ENCODE assay signal across 13 cellular contexts in genomic region chr7:1547777-1548437, GRCh38. TPM values are rescaled to one million over a fixed set of nuclear protein-coding genes. Genes with fewer than 3 reads are reported as not detected.
"Had no signal": no experiment of that assay in that cellular context is flagged by ENCODE, and none has a peak within 500 bp of the region (broad histone marks: within the 10 kb centered on the region; RNA-seq: fewer than 3 reads in every experiment).

No MANE protein-coding gene starts in this region.

- ATAC-seq: activated CD4-positive, alpha-beta T cell treated with anti-CD3 and anti-CD28 coated beads for 36 hours; mucosa of descending colon had no signal

- H3K4me1 Mint-ChIP-seq: activated CD4-positive, alpha-beta T cell treated with anti-CD3 and anti-CD28 coated beads for 36 hours had no signal

- H3K27me3 ChIP-seq: thyroid gland, vagina had no signal

- H3K9me3 Mint-ChIP-seq: activated naive CD4-positive, alpha-beta T cell treated with anti-CD3 and anti-CD28 coated beads, Interleukin-2, amount 50 U/mL, for 72 hours; naive thymus-derived CD8-positive, alpha-beta T cell had no signal

- H3K4me3 ChIP-seq: lung, mucosa of descending colon, prostate gland, thyroid gland, vagina had no signal

- H3K27me3 Mint-ChIP-seq: activated CD4-positive, alpha-beta T cell treated with anti-CD3 and anti-CD28 coated beads for 36 hours; naive thymus-derived CD8-positive, alpha-beta T cell had no signal

- H3K9me3 ChIP-seq: mucosa of descending colon, prostate gland, thyroid gland, vagina had no signal

- H3K36me3 ChIP-seq: prostate gland, thyroid gland, vagina had no signal

- H3K4me1 ChIP-seq: prostate gland, thyroid gland, vagina had no signal

- H3K27ac ChIP-seq: prostate gland, thyroid gland, vagina had no signal

- H3K27ac Mint-ChIP-seq: activated CD4-positive, alpha-beta T cell treated with anti-CD3 and anti-CD28 coated beads for 36 hours had no signal

- H3K4me3 Mint-ChIP-seq: activated CD4-positive, alpha-beta T cell treated with anti-CD3 and anti-CD28 coated beads for 36 hours had no signal

- DNase-seq: activated CD4-positive, alpha-beta T cell treated with anti-CD3 and anti-CD28 coated beads for 36 hours; cerebellar nuclear complex; hypothalamus; mucosa of descending colon; naive thymus-derived CD8-positive, alpha-beta T cell; nucleus accumbens; stimulated activated CD4-positive, alpha-beta T cell treated with anti-CD3 and anti-CD28 coated beads, Interleukin-2, amount 100 ng/mL, for 48 hours; T-helper 9 cell; thyroid gland had no signal

- H3K36me3 Mint-ChIP-seq: activated naive CD4-positive, alpha-beta T cell treated with anti-CD3 and anti-CD28 coated beads, Interleukin-2, amount 50 U/mL, for 72 hours had no signal

RNA-seq across cellular contexts. Expression of gene TMEM184A, which starts 8.1 kb away (rescaled TPM):
- total RNA-seq: naive thymus-derived CD8-positive, alpha-beta T cell had no signal
